31 cellular contexts compared by ENCODE assay signal in genomic region chr11:57134284-57134683, GRCh38. TPM values are rescaled to one million over a fixed set of nuclear protein-coding genes. Genes with fewer than 3 reads are reported as not detected.
"Had no signal": no experiment of that assay in that cellular context is flagged by ENCODE, and none has a peak within 500 bp of the region (broad histone marks: within the 10 kb centered on the region; RNA-seq: fewer than 3 reads in every experiment).

No MANE protein-coding gene starts in this region.

- H3K36me3 Mint-ChIP-seq: activated naive CD8-positive, alpha-beta T cell treated with anti-CD3 and anti-CD28 coated beads for 36 hours; WTC11 had no signal

- ATAC-seq: activated naive CD8-positive, alpha-beta T cell treated with anti-CD3 and anti-CD28 coated beads, Interleukin-2, amount 50 U/mL, for 24 hours; activated T-cell treated with anti-CD3 and anti-CD28 coated beads, Interleukin-2, amount 50 U/mL, for 4 hours; activated T-helper 17 cell treated with anti-CD3 and anti-CD28 coated beads, Interleukin-2, amount 50 U/mL, for 72 hours; effector memory CD8-positive, alpha-beta T cell; gastrocnemius medialis; heart left ventricle; WTC11 had no signal

- H3K9me3 Mint-ChIP-seq: activated CD4-positive, alpha-beta memory T cell treated with anti-CD3 and anti-CD28 coated beads, Interleukin-2, amount 10 ng/mL, durations not matched to agents 7 days and 5 days; activated CD4-positive, alpha-beta T cell treated with anti-CD3 and anti-CD28 coated beads, Interleukin-2, amount 10 ng/mL, durations not matched to agents 7 days and 5 days; activated naive CD8-positive, alpha-beta T cell treated with anti-CD3 and anti-CD28 coated beads for 36 hours; activated naive CD8-positive, alpha-beta T cell treated with anti-CD3 and anti-CD28 coated beads, Interleukin-2, amount 50 U/mL, for 24 hours; activated T-cell treated with anti-CD3 and anti-CD28 coated beads, Interleukin-2, amount 50 U/mL, for 4 hours; activated T-helper 17 cell treated with anti-CD3 and anti-CD28 coated beads, Interleukin-2, amount 50 U/mL, for 72 hours; central memory CD8-positive, alpha-beta T cell; dendritic cell treated with granulocyte-macrophage colony-stimulating factor and Interleukin-4, amounts not matched to agents 40 ng/mL and 50 ng/mL, for 4 days; effector memory CD8-positive, alpha-beta T cell; WTC11 had no signal

- H3K4me1 Mint-ChIP-seq: activated CD4-positive, alpha-beta memory T cell treated with anti-CD3 and anti-CD28 coated beads, Interleukin-2, amount 10 ng/mL, durations not matched to agents 7 days and 5 days; activated CD4-positive, alpha-beta T cell treated with anti-CD3 and anti-CD28 coated beads, Interleukin-2, amount 10 ng/mL, durations not matched to agents 7 days and 5 days; activated naive CD8-positive, alpha-beta T cell treated with anti-CD3 and anti-CD28 coated beads for 36 hours; activated naive CD8-positive, alpha-beta T cell treated with anti-CD3 and anti-CD28 coated beads, Interleukin-2, amount 50 U/mL, for 24 hours; activated T-helper 17 cell treated with anti-CD3 and anti-CD28 coated beads, Interleukin-2, amount 50 U/mL, for 72 hours; central memory CD8-positive, alpha-beta T cell had no signal

- H3K27ac Mint-ChIP-seq: activated CD4-positive, alpha-beta memory T cell treated with anti-CD3 and anti-CD28 coated beads, Interleukin-2, amount 10 ng/mL, durations not matched to agents 7 days and 5 days; activated CD4-positive, alpha-beta T cell treated with anti-CD3 and anti-CD28 coated beads, Interleukin-2, amount 10 ng/mL, durations not matched to agents 7 days and 5 days; activated naive CD8-positive, alpha-beta T cell treated with anti-CD3 and anti-CD28 coated beads for 36 hours; activated naive CD8-positive, alpha-beta T cell treated with anti-CD3 and anti-CD28 coated beads, Interleukin-2, amount 50 U/mL, for 24 hours; activated T-helper 17 cell treated with anti-CD3 and anti-CD28 coated beads, Interleukin-2, amount 50 U/mL, for 72 hours; dendritic cell treated with granulocyte-macrophage colony-stimulating factor and Interleukin-4, amounts not matched to agents 40 ng/mL and 50 ng/mL, for 4 days; effector memory CD8-positive, alpha-beta T cell; WTC11 had no signal

- DNase-seq: activated CD4-positive, alpha-beta memory T cell treated with anti-CD3 and anti-CD28 coated beads, Interleukin-2, amount 10 ng/mL, durations not matched to agents 7 days and 5 days; activated CD4-positive, alpha-beta T cell treated with anti-CD3 and anti-CD28 coated beads for 1 hour; activated CD4-positive, alpha-beta T cell treated with anti-CD3 and anti-CD28 coated beads for 4 hours; activated CD4-positive, alpha-beta T cell treated with anti-CD3 and anti-CD28 coated beads, Interleukin-2, amount 10 ng/mL, durations not matched to agents 7 days and 5 days; activated CD4-positive, alpha-beta T cell treated with anti-CD3 and anti-CD28 coated beads, Interleukin-2, amount 50 U/mL, for 4 hours; activated CD8-positive, alpha-beta memory T cell treated with anti-CD3 and anti-CD28 coated beads for 24 hours; activated effector memory CD4-positive, alpha-beta T cell treated with Interleukin-2 at 50 U/mL for 16 hours; activated gamma-delta T cell treated with Interleukin-2 at 50 U/mL for 16 hours; activated naive CD4-positive, alpha-beta T cell treated with anti-CD3 and anti-CD28 coated beads, Interleukin-2, amount 50 U/mL, for 16 hours; activated naive CD4-positive, alpha-beta T cell treated with Interleukin-2 at 50 U/mL for 16 hours; activated naive CD8-positive, alpha-beta T cell treated with anti-CD3 and anti-CD28 coated beads for 36 hours; activated naive CD8-positive, alpha-beta T cell treated with anti-CD3 and anti-CD28 coated beads, Interleukin-2, amount 50 U/mL, for 24 hours; activated T-cell treated with anti-CD3 and anti-CD28 coated beads, Interleukin-2, amount 50 U/mL, for 4 hours; adrenal gland; amygdala; aorta; brain microvascular endothelial cell; effector CD4-positive, alpha-beta T cell; effector memory CD8-positive, alpha-beta T cell; erythroblast; foreskin keratinocyte; gastrocnemius medialis; glutamatergic neuron; heart left ventricle; T-helper 2 cell had no signal

- H3K4me3 Mint-ChIP-seq: activated CD4-positive, alpha-beta memory T cell treated with anti-CD3 and anti-CD28 coated beads, Interleukin-2, amount 10 ng/mL, durations not matched to agents 7 days and 5 days; activated CD4-positive, alpha-beta T cell treated with anti-CD3 and anti-CD28 coated beads, Interleukin-2, amount 10 ng/mL, durations not matched to agents 7 days and 5 days; activated naive CD8-positive, alpha-beta T cell treated with anti-CD3 and anti-CD28 coated beads for 36 hours; activated naive CD8-positive, alpha-beta T cell treated with anti-CD3 and anti-CD28 coated beads, Interleukin-2, amount 50 U/mL, for 24 hours; activated T-cell treated with anti-CD3 and anti-CD28 coated beads, Interleukin-2, amount 50 U/mL, for 4 hours; activated T-helper 17 cell treated with anti-CD3 and anti-CD28 coated beads, Interleukin-2, amount 50 U/mL, for 72 hours; central memory CD8-positive, alpha-beta T cell; dendritic cell treated with granulocyte-macrophage colony-stimulating factor and Interleukin-4, amounts not matched to agents 40 ng/mL and 50 ng/mL, for 4 days; effector memory CD8-positive, alpha-beta T cell; WTC11 had no signal

RNA-seq across cellular contexts. Expression of gene LRRC55, which starts 47.5 kb away (rescaled TPM):
- total RNA-seq: activated CD4-positive, alpha-beta memory T cell treated with anti-CD3 and anti-CD28 coated beads, Interleukin-2, amount 10 ng/mL, durations not matched to agents 7 days and 5 days; activated CD4-positive, alpha-beta T cell treated with anti-CD3 and anti-CD28 coated beads, Interleukin-2, amount 10 ng/mL, durations not matched to agents 7 days and 5 days; activated naive CD8-positive, alpha-beta T cell treated with anti-CD3 and anti-CD28 coated beads for 36 hours; activated T-cell treated with anti-CD3 and anti-CD28 coated beads, Interleukin-2, amount 50 U/mL, for 4 hours; activated T-helper 17 cell treated with anti-CD3 and anti-CD28 coated beads, Interleukin-2, amount 50 U/mL, for 72 hours; bronchial epithelial cell; foreskin keratinocyte; gastrocnemius medialis; T-helper 1 cell treated with Interleukin-12 subunit alpha and Interleukin-12 subunit beta and Interleukin-4 antibody, amounts not matched to agents 30 ng/mL and 1 ng/mL, for 36 hours had no signal
